25 cellular contexts compared by ENCODE assay signal in the genomic region with DNA sequence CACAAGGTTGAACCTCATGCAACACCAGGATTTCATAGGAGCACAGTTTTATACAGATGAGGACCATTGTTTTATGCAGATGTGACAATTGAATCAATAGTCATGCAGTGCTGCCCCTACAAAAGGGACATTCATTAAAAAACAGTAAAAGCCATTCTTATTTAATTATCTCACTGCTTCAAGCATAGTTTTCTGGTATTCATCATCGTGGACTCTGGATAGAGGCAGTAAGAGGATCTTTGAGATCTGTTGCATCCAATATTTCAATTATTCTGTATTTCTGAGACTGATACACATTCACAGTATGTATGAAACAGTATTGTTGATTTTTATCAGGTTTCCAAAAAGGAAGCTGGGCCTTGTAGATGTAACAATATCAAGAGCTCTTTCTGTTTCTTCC.
"Had no signal": no experiment of that assay in that cellular context is flagged by ENCODE, and none has a peak within 500 bp of the region (broad histone marks: within the 10 kb centered on the region; RNA-seq: fewer than 3 reads in every experiment).

No MANE protein-coding gene starts in this region.

- ATAC-seq: activated T-cell treated with anti-CD3 and anti-CD28 coated beads, Interleukin-2, amount 50 U/mL, for 4 hours; activated T-helper 17 cell treated with anti-CD3 and anti-CD28 coated beads, Interleukin-2, amount 50 U/mL, for 72 hours; effector memory CD8-positive, alpha-beta T cell; gastrocnemius medialis; naive thymus-derived CD4-positive, alpha-beta T cell; stimulated activated effector memory CD8-positive, alpha-beta T cell treated with anti-CD3 and anti-CD28 coated beads, Interleukin-12 subunit alpha, Interleukin-12 subunit beta, amount 100 ng/mL, for 72 hours had no signal

- H3K27me3 ChIP-seq: colonic mucosa, gastrocnemius medialis, ovary, sigmoid colon, tibial nerve had no signal

- DNase-seq: activated CD4-positive, alpha-beta memory T cell treated with anti-CD3 and anti-CD28 coated beads, Interleukin-2, amount 10 ng/mL, durations not matched to agents 7 days and 5 days; activated CD4-positive, alpha-beta T cell treated with anti-CD3 and anti-CD28 coated beads for 1 hour; activated CD4-positive, alpha-beta T cell treated with anti-CD3 and anti-CD28 coated beads, Interleukin-2, amount 10 ng/mL, durations not matched to agents 7 days and 5 days; activated gamma-delta T cell treated with Interleukin-2 at 50 U/mL for 16 hours; activated naive CD4-positive, alpha-beta T cell treated with anti-CD3 and anti-CD28 coated beads, Interleukin-2, amount 50 U/mL, for 16 hours; activated T-cell treated with anti-CD3 and anti-CD28 coated beads, Interleukin-2, amount 50 U/mL, for 4 hours; amniotic stem cell; cerebellar nuclear complex; colonic mucosa; effector memory CD8-positive, alpha-beta T cell; erythroblast; gastrocnemius medialis; head of caudate nucleus; left ventricle myocardium inferior; naive thymus-derived CD4-positive, alpha-beta T cell; ovary; sigmoid colon; small intestine; stimulated activated CD4-positive, alpha-beta T cell treated with anti-CD3 and anti-CD28 coated beads, Interleukin-4, amount 100 ng/mL, for 24 hours; SW 1271; T-helper 9 cell had no signal

- H3K9me3 ChIP-seq: colonic mucosa, gastrocnemius medialis, left ventricle myocardium inferior, ovary, prostate gland, sigmoid colon, tibial nerve had no signal

- H3K36me3 ChIP-seq: colonic mucosa, gastrocnemius medialis, left ventricle myocardium inferior, ovary, prostate gland, sigmoid colon, tibial nerve had no signal

- H3K4me1 ChIP-seq: colonic mucosa, gastrocnemius medialis, prostate gland, tibial nerve had no signal

- FAIRE-seq: small intestine had no signal

- H3K4me3 ChIP-seq: colonic mucosa, gastrocnemius medialis, left ventricle myocardium inferior, ovary, prostate gland, sigmoid colon, tibial nerve had no signal

- H3K27ac ChIP-seq: colonic mucosa, gastrocnemius medialis, left ventricle myocardium inferior, ovary, prostate gland, sigmoid colon, tibial nerve had no signal
